Comparison of ENCODE assay signal across 1 cellular context in genomic region chrX:150856101-150856500, GRCh38.
TF ChIP-seq lines count a peak whose summit lies in the region.

No MANE protein-coding gene starts in this region.

TF ChIP-seq in IMR-90, 13 proteins besides CTCF, POLR2A, EP300 and RAD21 (continued from another document):
- TF ChIP-seq ELK1 (IDR thresholded peaks at IDR 0.05; ENCODE audit: borderline replicate concordance, low read depth, low read length) (no peak), BHLHE40 (IDR thresholded peaks at IDR 0.05; ENCODE audit: low read depth, low read length) (no peak), USF2 (IDR thresholded peaks at IDR 0.05; ENCODE audit: low read depth, low read length) (no peak), MAZ (IDR thresholded peaks at IDR 0.05; ENCODE audit: borderline replicate concordance, low read depth, low read length) (no peak), SMC3 (IDR thresholded peaks at IDR 0.05; ENCODE audit: low read depth, low read length) (no peak), MXI1 (IDR thresholded peaks at IDR 0.05; ENCODE audit: borderline replicate concordance, low read depth, low read length) (no peak), MAFK (IDR thresholded peaks at IDR 0.05; ENCODE audit: low read depth, low read length) (no peak), FOS (IDR thresholded peaks at IDR 0.05; ENCODE audit: low read depth, low read length) (no peak)
TF ChIP-seq in IMR-90: peak in this region for 0.
